1 cellular context compared by ENCODE assay signal in the genomic region with DNA sequence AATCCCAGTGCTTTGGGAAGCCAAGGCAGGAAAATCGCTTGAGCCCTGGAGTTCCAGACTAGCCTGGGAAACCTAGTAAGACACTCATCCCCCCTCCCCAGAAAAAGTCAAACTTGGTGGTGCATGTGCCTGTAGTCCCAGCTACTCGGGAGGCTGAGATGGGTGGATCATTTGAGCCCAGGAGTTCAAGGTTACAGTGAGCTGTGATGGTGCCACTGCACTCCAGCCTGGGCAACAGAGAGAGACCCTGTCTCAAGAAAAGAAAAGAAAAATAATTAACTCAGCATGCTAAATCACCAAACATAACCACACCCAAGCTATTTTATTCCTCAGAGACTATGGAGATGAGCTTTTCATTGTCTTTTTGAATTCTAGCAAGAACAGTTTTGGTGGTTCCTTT.
TF ChIP-seq lines count a peak whose summit lies in the region.

No MANE protein-coding gene starts in this region.

TF ChIP-seq in SK-N-SH, 30 proteins besides CTCF, POLR2A, EP300 and RAD21 (continued from another document):
- TF ChIP-seq, protein P1, sequence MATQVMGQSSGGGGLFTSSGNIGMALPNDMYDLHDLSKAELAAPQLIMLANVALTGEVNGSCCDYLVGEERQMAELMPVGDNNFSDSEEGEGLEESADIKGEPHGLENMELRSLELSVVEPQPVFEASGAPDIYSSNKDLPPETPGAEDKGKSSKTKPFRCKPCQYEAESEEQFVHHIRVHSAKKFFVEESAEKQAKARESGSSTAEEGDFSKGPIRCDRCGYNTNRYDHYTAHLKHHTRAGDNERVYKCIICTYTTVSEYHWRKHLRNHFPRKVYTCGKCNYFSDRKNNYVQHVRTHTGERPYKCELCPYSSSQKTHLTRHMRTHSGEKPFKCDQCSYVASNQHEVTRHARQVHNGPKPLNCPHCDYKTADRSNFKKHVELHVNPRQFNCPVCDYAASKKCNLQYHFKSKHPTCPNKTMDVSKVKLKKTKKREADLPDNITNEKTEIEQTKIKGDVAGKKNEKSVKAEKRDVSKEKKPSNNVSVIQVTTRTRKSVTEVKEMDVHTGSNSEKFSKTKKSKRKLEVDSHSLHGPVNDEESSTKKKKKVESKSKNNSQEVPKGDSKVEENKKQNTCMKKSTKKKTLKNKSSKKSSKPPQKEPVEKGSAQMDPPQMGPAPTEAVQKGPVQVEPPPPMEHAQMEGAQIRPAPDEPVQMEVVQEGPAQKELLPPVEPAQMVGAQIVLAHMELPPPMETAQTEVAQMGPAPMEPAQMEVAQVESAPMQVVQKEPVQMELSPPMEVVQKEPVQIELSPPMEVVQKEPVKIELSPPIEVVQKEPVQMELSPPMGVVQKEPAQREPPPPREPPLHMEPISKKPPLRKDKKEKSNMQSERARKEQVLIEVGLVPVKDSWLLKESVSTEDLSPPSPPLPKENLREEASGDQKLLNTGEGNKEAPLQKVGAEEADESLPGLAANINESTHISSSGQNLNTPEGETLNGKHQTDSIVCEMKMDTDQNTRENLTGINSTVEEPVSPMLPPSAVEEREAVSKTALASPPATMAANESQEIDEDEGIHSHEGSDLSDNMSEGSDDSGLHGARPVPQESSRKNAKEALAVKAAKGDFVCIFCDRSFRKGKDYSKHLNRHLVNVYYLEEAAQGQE (IDR thresholded peaks at IDR 0.05; ENCODE audit: low read depth, low read length), result no peak
- TF ChIP-seq, protein P2, sequence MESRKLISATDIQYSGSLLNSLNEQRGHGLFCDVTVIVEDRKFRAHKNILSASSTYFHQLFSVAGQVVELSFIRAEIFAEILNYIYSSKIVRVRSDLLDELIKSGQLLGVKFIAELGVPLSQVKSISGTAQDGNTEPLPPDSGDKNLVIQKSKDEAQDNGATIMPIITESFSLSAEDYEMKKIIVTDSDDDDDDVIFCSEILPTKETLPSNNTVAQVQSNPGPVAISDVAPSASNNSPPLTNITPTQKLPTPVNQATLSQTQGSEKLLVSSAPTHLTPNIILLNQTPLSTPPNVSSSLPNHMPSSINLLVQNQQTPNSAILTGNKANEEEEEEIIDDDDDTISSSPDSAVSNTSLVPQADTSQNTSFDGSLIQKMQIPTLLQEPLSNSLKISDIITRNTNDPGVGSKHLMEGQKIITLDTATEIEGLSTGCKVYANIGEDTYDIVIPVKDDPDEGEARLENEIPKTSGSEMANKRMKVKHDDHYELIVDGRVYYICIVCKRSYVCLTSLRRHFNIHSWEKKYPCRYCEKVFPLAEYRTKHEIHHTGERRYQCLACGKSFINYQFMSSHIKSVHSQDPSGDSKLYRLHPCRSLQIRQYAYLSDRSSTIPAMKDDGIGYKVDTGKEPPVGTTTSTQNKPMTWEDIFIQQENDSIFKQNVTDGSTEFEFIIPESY (IDR thresholded peaks at IDR 0.05; ENCODE audit: borderline replicate concordance, low read depth), result no peak
- TF ChIP-seq, protein P3, sequence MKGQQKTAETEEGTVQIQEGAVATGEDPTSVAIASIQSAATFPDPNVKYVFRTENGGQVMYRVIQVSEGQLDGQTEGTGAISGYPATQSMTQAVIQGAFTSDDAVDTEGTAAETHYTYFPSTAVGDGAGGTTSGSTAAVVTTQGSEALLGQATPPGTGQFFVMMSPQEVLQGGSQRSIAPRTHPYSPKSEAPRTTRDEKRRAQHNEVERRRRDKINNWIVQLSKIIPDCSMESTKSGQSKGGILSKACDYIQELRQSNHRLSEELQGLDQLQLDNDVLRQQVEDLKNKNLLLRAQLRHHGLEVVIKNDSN (IDR thresholded peaks at IDR 0.05; ENCODE audit: borderline replicate concordance, low read depth), result no peak
- TF ChIP-seq NRF1 (IDR thresholded peaks at IDR 0.05; ENCODE audit: low read depth, low read length), result no peak
